In the genomic region with DNA sequence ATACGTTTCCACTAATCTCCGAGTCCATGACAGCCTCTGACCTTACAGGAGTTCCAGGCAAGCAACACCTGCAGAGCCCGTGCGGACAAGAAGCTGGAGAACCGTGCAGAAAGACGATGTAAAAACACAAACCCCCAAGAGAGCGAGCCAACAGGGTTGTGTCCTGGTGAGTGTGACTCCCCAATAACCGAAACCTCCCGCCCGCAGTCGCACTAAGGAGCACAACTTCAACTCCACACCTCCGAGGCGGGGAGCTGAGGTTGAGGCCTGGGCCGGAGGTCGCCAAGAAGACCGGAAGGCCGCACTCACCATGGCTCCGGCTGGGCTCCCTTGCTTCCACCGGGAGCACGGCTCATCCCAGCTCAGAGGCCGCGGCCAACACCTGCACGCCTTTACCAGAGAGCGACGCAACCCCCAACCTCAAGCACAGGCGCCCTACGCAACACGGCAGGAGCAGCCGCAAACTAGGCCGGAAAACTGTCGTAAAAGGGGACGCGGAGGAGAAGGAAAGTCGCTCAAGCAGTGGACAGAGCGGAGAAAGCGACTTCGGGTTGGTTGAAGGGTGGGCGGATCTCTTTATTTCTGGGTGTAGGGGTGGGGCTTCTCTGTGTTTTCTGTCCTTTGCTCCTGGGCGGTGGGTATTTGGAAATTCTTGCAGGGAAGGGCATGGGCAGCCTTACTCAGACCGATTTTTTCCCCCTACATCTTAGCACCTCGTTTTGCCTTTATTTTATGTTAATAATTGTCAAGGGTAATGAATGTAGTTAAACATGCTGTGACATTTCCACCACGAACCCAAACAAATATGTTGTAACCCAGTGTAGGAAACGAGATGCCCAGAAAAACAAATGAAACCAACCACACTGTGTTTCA, we compare ENCODE assay signal across 8 cellular contexts. TPM values are rescaled to one million over a fixed set of nuclear protein-coding genes. Genes with fewer than 3 reads are reported as not detected.
DNase-seq lines count a peak whose midpoint lies in the region; TF ChIP-seq lines count a peak whose summit lies in the region.

A gene (minus strand): TSS at position 446 of the 873 bp plus-strand sequence. CDS start 134 bp downstream, at position 312.

- no peak within 1 kb of the TSS for H3T11ph ChIP-seq in H9 (ENCODE audit: low read length)

- no peak within 1 kb of the TSS for H2BK120ac ChIP-seq in H9 (ENCODE audit: low read depth, low read length, poor library complexity, severe bottlenecking)

- H3K4me1 Mint-ChIP-seq in H9, result peaks cover 3 to 6% of the 10 kb centered on the region in 2 experiments
- peaks cover 11% of the 10 kb centered on the region for H3K4me1 Mint-ChIP-seq in nephron
- H3K4me1 Mint-ChIP-seq in stimulated activated naive CD8-positive, alpha-beta T cell treated with anti-CD3 and anti-CD28 coated beads, Interleukin-15, Interleukin-2, amounts not matched to agents 100 ng/mL and 50 ng/mL, for 24 hours (ENCODE audit: low read depth), result peaks cover 32% of the 10 kb centered on the region

- H3K9me3 Mint-ChIP-seq in H9 (no peaks in the 10 kb centered on the region), nephron (no peaks in the 10 kb centered on the region)
- H3K9me3 Mint-ChIP-seq in stimulated activated naive CD8-positive, alpha-beta T cell treated with anti-CD3 and anti-CD28 coated beads, Interleukin-15, Interleukin-2, amounts not matched to agents 100 ng/mL and 50 ng/mL, for 24 hours, result no peaks in the 10 kb centered on the region

- no peaks in the 10 kb centered on the region for H3K27me3 ChIP-seq in H9 (ENCODE audit: insufficient read depth, low read length)
- no peaks in the 10 kb centered on the region for H3K27me3 ChIP-seq in MG63

- no peak within 1 kb of the TSS for H4K91ac ChIP-seq in H9 (ENCODE audit: insufficient read length, low read depth, low read length)

- H4K5ac ChIP-seq in H9 (ENCODE audit: insufficient read length, low read depth, low read length), result no peak within 1 kb of the TSS

- H3K27ac Mint-ChIP-seq in H9, result peak within 1 kb of the TSS; percentile 94 to 98 (median 97)
- peak within 1 kb of the TSS; percentile 90 to 97 (median 97) for H3K27ac Mint-ChIP-seq in nephron
- peak within 1 kb of the TSS; percentile 94 for H3K27ac Mint-ChIP-seq in stimulated activated naive CD8-positive, alpha-beta T cell treated with anti-CD3 and anti-CD28 coated beads, Interleukin-15, Interleukin-2, amounts not matched to agents 100 ng/mL and 50 ng/mL, for 24 hours

- TF ChIP-seq CTCF in H9 (conservative IDR thresholded peaks at IDR 0.05) (no peak), fibroblast of the aortic adventitia (IDR thresholded peaks at IDR 0.05; ENCODE audit: insufficient read depth, low read length) (no peak), nephron (IDR thresholded peaks at IDR 0.05; ENCODE audit: unreplicated experiment in 3 of 3) (no peak)

- no peaks in the 10 kb centered on the region for H3K4me1 ChIP-seq in H9 (ENCODE audit: insufficient read depth, low read length)

- no peak within 1 kb of the TSS for H2BK20ac ChIP-seq in H9 (ENCODE audit: low read depth, low read length, poor library complexity, severe bottlenecking)

- no peak within 1 kb of the TSS for H3K56ac ChIP-seq in H9 (ENCODE audit: insufficient read length, low read depth, low read length)

- peak within 1 kb of the TSS; percentile 0 for H3K18ac ChIP-seq in H9 (ENCODE audit: insufficient read length, low read depth, low read length)

- H2BK12ac ChIP-seq in H9 (ENCODE audit: insufficient read length, low read depth, low read length), result no peak within 1 kb of the TSS

- no peaks in the 10 kb centered on the region for H3K79me2 ChIP-seq in H9 (ENCODE audit: insufficient read depth, low read length)

- no peak within 1 kb of the TSS for H2AFZ ChIP-seq in H9 (ENCODE audit: low read length)

- H3K27ac ChIP-seq in H9 (ENCODE audit: insufficient read length, low read depth, low read length), result peak within 1 kb of the TSS; percentile 22

- no peak within 1 kb of the TSS for H4K8ac ChIP-seq in H9 (replicated peaks; ENCODE audit: insufficient read length, low read depth, low read length)

- H3K27me3 Mint-ChIP-seq in H9 (ENCODE audit: low read depth) (no peaks in the 10 kb centered on the region), nephron (ENCODE audit: low read depth) (no peaks in the 10 kb centered on the region)
- H3K27me3 Mint-ChIP-seq in stimulated activated naive CD8-positive, alpha-beta T cell treated with anti-CD3 and anti-CD28 coated beads, Interleukin-15, Interleukin-2, amounts not matched to agents 100 ng/mL and 50 ng/mL, for 24 hours, result peaks cover 7% of the 10 kb centered on the region

- H3K9me3 ChIP-seq in H9 (ENCODE audit: control insufficient read depth, low read depth, low read length) (no peaks in the 10 kb centered on the region), MG63 (no peaks in the 10 kb centered on the region)

- H3K79me1 ChIP-seq in H9 (ENCODE audit: insufficient read depth, low read depth, low read length, poor library complexity, severe bottlenecking), result no peaks in the 10 kb centered on the region

- peaks cover 26% of the 10 kb centered on the region for H3K36me3 ChIP-seq in MG63

- no peaks in the 10 kb centered on the region for H3K23me2 ChIP-seq in H9 (ENCODE audit: insufficient read length, low read depth, low read length, poor library complexity, severe bottlenecking)

- peak within 1 kb of the TSS; percentile 10; the same call in 1 of the 2 replicates for H3K14ac ChIP-seq in H9 (ENCODE audit: insufficient read depth, low read length)

- H2BK5ac ChIP-seq in H9 (ENCODE audit: insufficient read length, low read length), result no peak within 1 kb of the TSS

- H3K4ac ChIP-seq in H9 (ENCODE audit: low read depth, low read length), result no peak within 1 kb of the TSS

- H3K36me3 Mint-ChIP-seq in H9 (ENCODE audit: insufficient read depth in 1 of 3, low read depth in 3 of 3) (peaks cover 6 to 33% (median 28%) of the 10 kb centered on the region in 3 experiments; a peak in 6 of 7 replicates), nephron (ENCODE audit: low read depth) (peaks cover 21% of the 10 kb centered on the region)
- H3K36me3 Mint-ChIP-seq in stimulated activated naive CD8-positive, alpha-beta T cell treated with anti-CD3 and anti-CD28 coated beads, Interleukin-15, Interleukin-2, amounts not matched to agents 100 ng/mL and 50 ng/mL, for 24 hours (ENCODE audit: low read depth), result peaks cover 30% of the 10 kb centered on the region

- no peak within 1 kb of the TSS for H3K23ac ChIP-seq in H9 (ENCODE audit: insufficient read length, low read depth, low read length)

- DNase-seq in ELR (ENCODE audit: low read depth) (peak; percentile 98), H9 (peak; percentile 98), MG63 (peak; percentile 98), SHP77 treated with DMSO at 0.1 percent for 48 hours (lab: John Stamatoyannopoulos, UW) (peak; percentile 96), fibroblast of the aortic adventitia (ENCODE audit: low read depth) (peak; percentile 97)
- DNase-seq in activated effector memory CD4-positive, alpha-beta T cell treated with anti-CD3 and anti-CD28 coated beads, Interleukin-2, amount 50 U/mL, for 16 hours, result peak; percentile 96

- peak within 1 kb of the TSS; percentile 88 for H3K4me3 ChIP-seq in MG63
- H3K4me3 ChIP-seq in fibroblast of the aortic adventitia (ENCODE audit: low read depth, low read length), result peak within 1 kb of the TSS; percentile 87

- no peak within 1 kb of the TSS for H2BK15ac ChIP-seq in H9 (ENCODE audit: low read depth, low read length)

- no peaks in the 10 kb centered on the region for H4K20me1 ChIP-seq in H9 (ENCODE audit: control insufficient read depth, insufficient read depth, insufficient read length)

- WGBS in H9 (ENCODE audit: extremely low coverage, insufficient read length, low lambda C conversion rate), result no CpG with 5 or more reads among the region's 43 CpGs

- H3K4me3 Mint-ChIP-seq in H9 (peak within 1 kb of the TSS; percentile 90 to 98), nephron (peak within 1 kb of the TSS; percentile 97 to 100 (median 98))
- H3K4me3 Mint-ChIP-seq in stimulated activated naive CD8-positive, alpha-beta T cell treated with anti-CD3 and anti-CD28 coated beads, Interleukin-15, Interleukin-2, amounts not matched to agents 100 ng/mL and 50 ng/mL, for 24 hours, result peak within 1 kb of the TSS; percentile 99

- H3K4me2 ChIP-seq in H9 (ENCODE audit: insufficient read depth, insufficient read length, low read length), result peak within 1 kb of the TSS; percentile 71

- H2AK5ac ChIP-seq in H9 (ENCODE audit: insufficient read length, low read length), result no peak within 1 kb of the TSS

- H3K9ac ChIP-seq in H9 (ENCODE audit: extremely low read depth, insufficient read length, low read length), result peak within 1 kb of the TSS; percentile 68

RNA-seq across cellular contexts. Expression of the gene that starts here (rescaled TPM):
- total RNA-seq in H9 (2021) (79.9 and 82.0 TPM in 2 replicates), fibroblast of the aortic adventitia (ENCODE audit: low replicate concordance) (23.1 and 29.5 TPM in 2 replicates)
- total RNA-seq in MG63 (2014; rRNA removed; shearing (Covaris generic); ENCODE audit: low replicate concordance), result 108 and 416 TPM in 2 replicates

Comparison
In these comparisons a context has a peak if more than half of its experiments do, and no peak if none do; other contexts are left out.
1. Peak in every context shown above with its lines: DNase-seq, H3K4me3 ChIP-seq and H3K27ac ChIP-seq.